27 cellular contexts compared by ENCODE assay signal in the genomic region with DNA sequence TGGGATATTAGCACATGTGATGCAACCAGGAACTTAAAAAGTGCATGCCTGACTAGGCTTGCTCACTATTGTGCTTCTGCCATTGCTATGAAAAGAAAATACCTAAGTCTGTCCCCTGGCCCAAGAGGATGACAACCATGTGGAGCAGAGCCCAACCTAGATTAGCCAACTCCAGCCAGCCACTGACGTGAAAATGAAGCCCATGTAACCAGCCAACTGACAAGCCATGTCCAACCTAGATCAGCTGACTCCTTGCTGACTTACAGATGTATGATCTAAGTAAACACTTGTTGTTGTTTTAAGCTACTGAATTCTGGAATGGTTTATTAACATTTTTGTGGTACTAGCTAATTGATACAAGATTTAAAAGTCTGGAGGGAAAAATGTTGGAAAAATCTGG. TPM values are rescaled to one million over a fixed set of nuclear protein-coding genes. Genes with fewer than 3 reads are reported as not detected.
DNase-seq lines count a peak whose midpoint lies in the region; ATAC-seq, FAIRE-seq and TF ChIP-seq lines count a peak whose summit lies in the region.
"Had no signal": no experiment of that assay in that cellular context is flagged by ENCODE, and none has a peak within 500 bp of the region (broad histone marks: within the 10 kb centered on the region; RNA-seq: fewer than 3 reads in every experiment).

No MANE protein-coding gene starts in this region.

- no peak overlapping the region for H3K4me2 ChIP-seq in HepG2 (ENCODE audit: low read depth, low read length)
- no peak overlapping the region for H3K4me2 ChIP-seq in osteoblast (ENCODE audit: insufficient read depth, low read length)
- H3K4me2 ChIP-seq: A549; BLaER1 treated with 17β-estradiol and CSF1 and Interleukin-3, amounts not matched to agents 10 nM and 100 nM had no signal

- H3K27ac Mint-ChIP-seq in endodermal cell: no peak overlapping the region
- H3K27ac Mint-ChIP-seq: WTC11 had no signal

- intact Hi-C loops in HepG2 (cut with micrococcal nuclease; ENCODE audit: unreplicated experiment): no loop called here
- intact Hi-C loops in right lobe of liver (cut with DNase I): no loop called here
- intact Hi-C loops in heart left ventricle (cut with DNase I): loop anchor here in 1 of 10 donors (5.0 kb wide), 1 partner anchor 47 kb away; no protein-coding TSS in a partner anchor

- H3K4me1 ChIP-seq in HepG2 (ENCODE audit: insufficient read depth, low read length): peaks cover 24% of the 10 kb centered on the region
- peaks cover 0 to 6% (median 0%) of the 10 kb centered on the region in 4 donors for H3K4me1 ChIP-seq in right lobe of liver
- H3K4me1 ChIP-seq in endodermal cell (ENCODE audit: control insufficient read depth, insufficient read depth, low read length): no peaks in the 10 kb centered on the region
- peaks cover 0 to 14% (median 4%) of the 10 kb centered on the region in 12 donors for H3K4me1 ChIP-seq in heart left ventricle
- H3K4me1 ChIP-seq in osteoblast (ENCODE audit: insufficient read depth, low read length): no peaks in the 10 kb centered on the region

- no peak overlapping the region for H3K4me3 Mint-ChIP-seq in endodermal cell
- H3K4me3 Mint-ChIP-seq: naive B cell, WTC11 had no signal

- DNase-seq in HepG2 (ENCODE audit: low spot score) (no peak), right lobe of liver (no peak), endodermal cell (peak; percentile 22), heart left ventricle (peak in 4 of 5 donors; percentile 37 to 80 (median 62)), osteoblast (ENCODE audit: insufficient read length, low spot score, missing footprints) (no peak), T1000 (lab: John Stamatoyannopoulos, UW) (no peak)
- DNase-seq in activated CD8-positive, alpha-beta memory T cell treated with anti-CD3 and anti-CD28 coated beads for 24 hours: no peak
- no peak for DNase-seq in activated naive CD4-positive, alpha-beta T cell (lab: John Stamatoyannopoulos, UW)
- DNase-seq: activated CD4-positive, alpha-beta T cell treated with anti-CD3 and anti-CD28 coated beads, Interleukin-2, amount 50 U/mL, for 4 hours; activated CD8-positive, alpha-beta memory T cell treated with anti-CD3 and anti-CD28 coated beads, Interleukin-2, amount 50 U/mL, for 48 hours; body of pancreas; Caco-2; DMS79 treated with DMSO at 0.1 percent for 48 hours; glutamatergic neuron; H7; mesenchymal stem cell; naive B cell; NCI-H1417; NCI-H2081 treated with DMSO at 0.1 percent for 48 hours; NCI-H345; NCI-H774; nucleus accumbens; OCI-M1; upper lobe of left lung had no signal

- H3K9me3 Mint-ChIP-seq in endodermal cell: no peaks in the 10 kb centered on the region
- H3K9me3 Mint-ChIP-seq: naive B cell, WTC11 had no signal

- no peak for TF ChIP-seq RAD21 in HepG2 (CRISPR knock-in tag; IDR thresholded peaks at IDR 0.05)

- H3K9me3 ChIP-seq in HepG2 (ENCODE audit: low read length) (no peaks in the 10 kb centered on the region), right lobe of liver (no peaks in the 10 kb centered on the region), endodermal cell (ENCODE audit: control insufficient read depth, low read length) (no peaks in the 10 kb centered on the region), heart left ventricle (no peaks in the 10 kb centered on the region), osteoblast (ENCODE audit: low read depth, low read length) (no peaks in the 10 kb centered on the region)
- H3K9me3 ChIP-seq: A549; BLaER1 treated with 17β-estradiol and CSF1 and Interleukin-3, amounts not matched to agents 10 nM and 100 nM; body of pancreas; Caco-2; upper lobe of left lung had no signal

- no peak for TF ChIP-seq CTCF in HepG2 (CRISPR knock-in tag; IDR thresholded peaks at IDR 0.05)
- TF ChIP-seq CTCF in right lobe of liver (IDR thresholded peaks at IDR 0.05): no peak
- TF ChIP-seq CTCF in endodermal cell (conservative IDR thresholded peaks at IDR 0.05): no peak
- TF ChIP-seq CTCF in heart left ventricle (IDR thresholded peaks at IDR 0.05): no peak
- TF ChIP-seq CTCF in osteoblast (IDR thresholded peaks at IDR 0.05; ENCODE audit: extremely low read depth, low read depth, low read length): no peak

- H3K9ac ChIP-seq in HepG2 (ENCODE audit: insufficient read depth, low read depth, low read length) (no peak overlapping the region), endodermal cell (ENCODE audit: extremely low read depth, low read length, poor library complexity, severe bottlenecking) (no peak overlapping the region)
- H3K9ac ChIP-seq: BLaER1 treated with 17β-estradiol and CSF1 and Interleukin-3, amounts not matched to agents 10 nM and 100 nM had no signal

- no peak overlapping the region for H2AFZ ChIP-seq in HepG2 (ENCODE audit: low read length)
- no peak overlapping the region for H2AFZ ChIP-seq in osteoblast (ENCODE audit: low read length)

- no peak overlapping the region for H3K4me3 ChIP-seq in HepG2 (replicated peaks in 1 of 3; ENCODE audit: insufficient read depth in 1 of 3, low read depth in 2 of 3, low read length in 3 of 3)
- no peak overlapping the region for H3K4me3 ChIP-seq in right lobe of liver
- H3K4me3 ChIP-seq in endodermal cell (ENCODE audit: low read length): no peak overlapping the region
- H3K4me3 ChIP-seq in heart left ventricle: no peak overlapping the region
- H3K4me3 ChIP-seq in osteoblast (ENCODE audit: insufficient read depth, low read length): no peak overlapping the region
- H3K4me3 ChIP-seq: A549; BLaER1 treated with 17β-estradiol and CSF1 and Interleukin-3, amounts not matched to agents 10 nM and 100 nM; body of pancreas; upper lobe of left lung had no signal

- no peaks in the 10 kb centered on the region for H4K20me1 ChIP-seq in HepG2 (ENCODE audit: insufficient read depth, low read length)
- no peaks in the 10 kb centered on the region for H4K20me1 ChIP-seq in osteoblast (ENCODE audit: insufficient read depth, low read length)
- H4K20me1 ChIP-seq: BLaER1 treated with 17β-estradiol and CSF1 and Interleukin-3, amounts not matched to agents 10 nM and 100 nM had no signal

- ATAC-seq in HepG2 (no peak), right lobe of liver (no peak), heart left ventricle (peak; percentile 83 to 92 (median 90))
- ATAC-seq: A549, body of pancreas, WTC11 had no signal

- H3K27me3 Mint-ChIP-seq in endodermal cell (ENCODE audit: insufficient read depth): no peaks in the 10 kb centered on the region
- H3K27me3 Mint-ChIP-seq: naive B cell had no signal

- CTCF ChIA-PET in HepG2 (lab: Yijun Ruan, JAX; ENCODE audit: low intra/inter-chr PET ratio, low total read pairs): no interaction called here

- H3K27ac ChIP-seq in HepG2 (ENCODE audit: extremely low read length, insufficient read depth, low read length) (no peak overlapping the region), right lobe of liver (no peak overlapping the region), endodermal cell (ENCODE audit: low read depth, low read length) (no peak overlapping the region), heart left ventricle (peak overlapping the region; percentile 22 to 83 (median 58)), osteoblast (ENCODE audit: low read depth, low read length) (no peak overlapping the region)
- H3K27ac ChIP-seq: A549, body of pancreas, upper lobe of left lung had no signal

- 100% methylated on average over 1 of the region's 1 CpG for WGBS in HepG2 (ENCODE audit: low lambda C conversion rate)
- WGBS in right lobe of liver (ENCODE audit: insufficient coverage, low coverage, low lambda C conversion rate, missing lambda C conversion rate): 40% methylated on average over 1 of the region's 1 CpG
- 92 to 100% methylated on average over 1 of the region's 1 CpG for WGBS in endodermal cell (ENCODE audit: insufficient coverage in 1 of 2, insufficient read length in 1 of 2), 2 experiments
- WGBS in heart left ventricle, 4 donors: 12 to 42% (median 36%) methylated on average over 1 of the region's 1 CpG

- peaks cover 39% of the 10 kb centered on the region for H3K36me3 Mint-ChIP-seq in endodermal cell (ENCODE audit: low read depth)

- H3K79me2 ChIP-seq in HepG2 (ENCODE audit: insufficient read depth, low read length) (no peaks in the 10 kb centered on the region), osteoblast (ENCODE audit: insufficient read depth, low read length) (no peaks in the 10 kb centered on the region)

- peaks cover 5% of the 10 kb centered on the region for H3K4me1 Mint-ChIP-seq in endodermal cell
- H3K4me1 Mint-ChIP-seq: naive B cell, WTC11 had no signal

- H3K27me3 ChIP-seq in HepG2 (ENCODE audit: control insufficient read depth in 1 of 2, insufficient read depth in 2 of 2, low read length in 2 of 2) (no peaks in the 10 kb centered on the region), right lobe of liver (no peaks in the 10 kb centered on the region), endodermal cell (ENCODE audit: control insufficient read depth, insufficient read depth, low read length, poor library complexity, severe bottlenecking) (no peaks in the 10 kb centered on the region), heart left ventricle (no peaks in the 10 kb centered on the region), osteoblast (ENCODE audit: insufficient read depth, low read length) (no peaks in the 10 kb centered on the region)
- H3K27me3 ChIP-seq: BLaER1 treated with 17β-estradiol and CSF1 and Interleukin-3, amounts not matched to agents 10 nM and 100 nM; body of pancreas; upper lobe of left lung had no signal

- no peak for TF ChIP-seq EP300 in HepG2 (IDR thresholded peaks at IDR 0.05; ENCODE audit: low read depth in 2 of 2, low read length in 2 of 2)
- TF ChIP-seq EP300 in HepG2 (CRISPR knock-in tag; IDR thresholded peaks at IDR 0.05; ENCODE audit: borderline replicate concordance): no peak

- TF ChIP-seq POLR2A in HepG2 (IDR thresholded peaks at IDR 0.05; ENCODE audit: insufficient read depth in 1 of 2, low read depth in 2 of 2, low read length in 2 of 2) (no peak), right lobe of liver (IDR thresholded peaks at IDR 0.05) (no peak), heart left ventricle (IDR thresholded peaks at IDR 0.05) (no peak)

- BruUV-seq in HepG2 (replicated peaks; lab: Mats Ljungman, UMichigan): no TSS peak

- no peak for FAIRE-seq in HepG2 (lab: Jason Lieb, UNC)
- FAIRE-seq: A549 had no signal

- H3K36me3 ChIP-seq in HepG2 (replicated peaks in 1 of 2; ENCODE audit: control insufficient read depth in 1 of 2, insufficient read depth in 2 of 2, low read length in 2 of 2) (peaks cover 8 to 43% of the 10 kb centered on the region in 2 experiments), right lobe of liver (no peaks in the 10 kb centered on the region), endodermal cell (ENCODE audit: control insufficient read depth, insufficient read depth, low read length) (peaks cover 21% of the 10 kb centered on the region), heart left ventricle (peaks cover 0 to 29% (median 20%) of the 10 kb centered on the region in 9 donors), osteoblast (ENCODE audit: insufficient read depth, low read length) (no peaks in the 10 kb centered on the region)

- POLR2A ChIA-PET in HepG2 (lab: Yijun Ruan, JAX): interaction anchor here (1.4 kb wide), 1 partner anchor 74 kb away, joined by 3 read pairs; a partner anchor contains a TSS

- in situ Hi-C loops in HepG2 (cut with HindIII; ENCODE audit: extremely low pct_ligation_motif_present, low pct_unique_long_range_greater_than_20kb): no loop called here

RNA-seq across cellular contexts. Expression of a gene that starts 47.5 kb away (rescaled TPM):
- total RNA-seq in HepG2 (2016; rRNA removed; fragmentation: Illumina TruSeq; extraction: Trizol) (27.1 and 45.5 TPM in 2 replicates), right lobe of liver (10 to 100 TPM in 2 of 6 experiments, 1 to 10 TPM in 4; 4.0 to 14.9 (median 7.3) TPM), endodermal cell (10 to 100 TPM; 35.8 to 41.2 TPM), heart left ventricle (10 to 100 TPM; 10.8 to 20.8 (median 15.0) TPM), osteoblast (8.3 and 9.0 TPM in 2 replicates)
- total RNA-seq in HepG2 (2016; cell fraction: cytosol; rRNA removed; fragmentation: Illumina TruSeq; extraction: Trizol; ENCODE audit: low read depth): 7.9 and 10.2 TPM in 2 replicates
- 22.7 and 40.7 TPM in 2 replicates for total RNA-seq in HepG2 (2016; cell fraction: insoluble cytoplasmic fraction; rRNA removed; fragmentation: Illumina TruSeq; extraction: Trizol)
- total RNA-seq in HepG2 (2016; cell fraction: membrane; rRNA removed; fragmentation: Illumina TruSeq; extraction: Trizol): 13.9 and 15.8 TPM in 2 replicates
- total RNA-seq in HepG2 (2016; cell fraction: nucleus; rRNA removed; fragmentation: Illumina TruSeq; extraction: Trizol): 46.7 and 53.0 TPM in 2 replicates
- polyA plus RNA-seq in HepG2 (2011; rRNA removed) (175 and 231 TPM in 2 replicates), heart left ventricle (10 to 100 TPM; 21.0 to 24.8 TPM)
- polyA plus RNA-seq in HepG2 (2011; cell fraction: cytosol; rRNA removed): 173 and 228 TPM in 2 replicates
- polyA plus RNA-seq in HepG2 (2011; cell fraction: nucleus; rRNA removed): 61.5 and 68.6 TPM in 2 replicates
- polyA plus RNA-seq in HepG2 (2012): 58.5 and 63.1 TPM in 2 replicates
- 12.5 and 12.8 TPM in 2 replicates for polyA plus RNA-seq in HepG2 (2016; cell fraction: cytosol; fragmentation: Illumina TruSeq; extraction: Trizol; ENCODE audit: low read depth)
- 38.7 and 42.6 TPM in 2 replicates for polyA plus RNA-seq in HepG2 (2016; cell fraction: insoluble cytoplasmic fraction; fragmentation: Illumina TruSeq; extraction: Trizol; ENCODE audit: low read depth)
- 20.5 and 21.1 TPM in 2 replicates for polyA plus RNA-seq in HepG2 (2016; cell fraction: membrane; fragmentation: Illumina TruSeq; extraction: Trizol; ENCODE audit: low read depth)
- 88.7 and 94.6 TPM in 2 replicates for polyA plus RNA-seq in HepG2 (2016; cell fraction: nucleus; fragmentation: Illumina TruSeq; extraction: Trizol; ENCODE audit: insufficient read depth, low read depth)
- 185 and 339 TPM in 2 replicates for polyA minus RNA-seq in HepG2 (2011; rRNA and poly(A)+ RNA removed; ENCODE audit: low replicate concordance)
- polyA minus RNA-seq in HepG2 (2011; cell fraction: cytosol; rRNA and poly(A)+ RNA removed): 49.4 and 49.8 TPM in 2 replicates
- polyA minus RNA-seq in HepG2 (2011; cell fraction: nucleus; rRNA and poly(A)+ RNA removed): 55.5 and 65.3 TPM in 2 replicates
- 63.0 TPM for polyA plus RNA-seq in endodermal cell (2013, experiment 1 of 2)
- 54.4 TPM for polyA plus RNA-seq in endodermal cell (2013, experiment 2 of 2)

Comparison
In these comparisons a context has a peak if more than half of its experiments do, and no peak if none do; other contexts are left out.
1. ATAC-seq: peak in heart left ventricle (4 of 4); none in HepG2 (single experiment) and right lobe of liver (0 of 4).
2. DNase-seq: peak in endodermal cell (single experiment) and heart left ventricle (4 of 5); none in HepG2 (single experiment), right lobe of liver (0 of 3), osteoblast (single experiment), activated CD8-positive, alpha-beta memory T cell treated with anti-CD3 and anti-CD28 coated beads for 24 hours (single experiment), T1000 (single experiment) and activated naive CD4-positive, alpha-beta T cell (0 of 4).
3. H3K27ac ChIP-seq: peak in heart left ventricle (12 of 12); none in HepG2 (single experiment), right lobe of liver (0 of 3), endodermal cell (single experiment) and osteoblast (single experiment).